8 cellular contexts compared by ENCODE assay signal in the genomic region with DNA sequence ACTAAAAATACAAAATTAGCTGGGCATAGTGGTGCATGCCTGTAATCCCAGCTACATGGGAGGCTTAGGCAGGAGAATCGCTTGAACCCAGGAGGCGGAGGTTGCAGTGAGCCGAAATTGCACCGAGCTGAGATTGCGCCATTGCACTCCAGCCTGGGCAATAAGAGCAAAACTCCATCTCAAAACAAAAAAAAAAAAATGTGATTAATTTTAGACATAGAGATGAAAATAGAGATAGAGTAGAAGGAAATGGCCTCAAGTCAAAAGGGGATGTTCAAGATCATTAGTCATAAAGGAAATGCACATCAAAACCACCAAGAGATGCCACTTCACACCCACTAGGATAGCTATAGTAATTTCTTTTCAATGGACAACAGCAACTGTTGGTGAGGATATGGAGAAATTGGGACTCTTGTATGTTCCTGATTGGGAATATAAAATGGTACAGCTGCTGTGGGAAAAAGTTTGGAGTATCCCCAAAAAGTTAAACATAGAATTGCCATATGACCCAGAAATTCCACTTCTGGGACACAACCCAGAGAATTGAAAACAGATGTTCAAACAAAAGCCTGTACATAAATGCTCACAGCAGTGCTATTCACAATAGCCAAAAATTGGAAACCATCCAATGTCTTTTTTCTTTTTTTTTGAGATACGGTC. TPM values are rescaled to one million over a fixed set of nuclear protein-coding genes. Genes with fewer than 3 reads are reported as not detected.
DNase-seq lines count a peak whose midpoint lies in the region; TF ChIP-seq lines count a peak whose summit lies in the region.

No MANE protein-coding gene starts in this region.

- H3K36me3 ChIP-seq in ascending aorta (peaks cover 0 to 3% of the 10 kb centered on the region in 2 donors), prostate gland (no peaks in the 10 kb centered on the region)

- H3K27ac ChIP-seq in ascending aorta = peak overlapping the region; percentile 54 to 56
- no peak overlapping the region for H3K27ac ChIP-seq in prostate gland

- H3K4me3 ChIP-seq in ascending aorta = no peak overlapping the region
- H3K4me3 ChIP-seq in prostate gland = no peak overlapping the region

- TF ChIP-seq CTCF in ascending aorta (IDR thresholded peaks at IDR 0.05) (no peak), prostate gland (IDR thresholded peaks at IDR 0.05) (no peak)

- H3K27me3 ChIP-seq in ascending aorta (no peaks in the 10 kb centered on the region), prostate gland (replicated peaks; ENCODE audit: insufficient read depth) (no peaks in the 10 kb centered on the region)

- DNase-seq in EH (ENCODE audit: low read depth) (peak; percentile 93), M059J (ENCODE audit: low read depth) (peak; percentile 73), ascending aorta (ENCODE audit: low spot score in 2 of 2) (peak in 1 of 2 donors; percentile 62), midbrain (lab: John Stamatoyannopoulos, UW) (peak; percentile 68), COLO829 (ENCODE audit: low spot score) (no peak), prostate gland (ENCODE audit: low spot score) (no peak), GOT3 (lab: John Stamatoyannopoulos, UW) (no peak), COLO668 (lab: John Stamatoyannopoulos, UW; ENCODE audit: unreplicated experiment) (no peak)

- H3K9me3 ChIP-seq in ascending aorta (no peaks in the 10 kb centered on the region), prostate gland (no peaks in the 10 kb centered on the region)

- H3K4me1 ChIP-seq in ascending aorta (peaks cover 30 to 52% of the 10 kb centered on the region in 2 donors), prostate gland (replicated peaks) (peaks cover 8% of the 10 kb centered on the region)

- intact Hi-C loops in ascending aorta (cut with DNase I) (no loop called here), prostate gland (cut with DNase I) (no loop called here)

- WGBS in prostate gland = 62% methylated on average over 6 of the region's 6 CpGs

- TF ChIP-seq POLR2A in prostate gland (IDR thresholded peaks at IDR 0.05) = no peak

RNA-seq across cellular contexts. Expression of a gene that starts 55.4 kb away (rescaled TPM):
- total RNA-seq in M059J (2014; rRNA removed; shearing (Covaris generic)) = 34.6 and 60.5 TPM in 2 replicates
- 228 TPM for total RNA-seq in ascending aorta
- 100 to 1,000 TPM; 111 to 253 TPM for total RNA-seq in prostate gland

Comparison
In these comparisons a context has a peak if more than half of its experiments do, and no peak if none do; other contexts are left out.
1. DNase-seq: peak in EH (single experiment), M059J (single experiment) and midbrain (single experiment); none in COLO829 (single experiment), prostate gland (single experiment), GOT3 (single experiment) and COLO668 (single experiment).
2. H3K27ac ChIP-seq: peak in ascending aorta (2 of 2); none in prostate gland (0 of 2).